ENCODE assay signal across 1 cellular context in genomic region chr2:67996772-67997527, GRCh38.
A peak's percentile ranks its signal among the peaks of the same experiment; 100 is the strongest.
TF ChIP-seq lines count a peak whose summit lies in the region.

No MANE protein-coding gene starts in this region.

TF ChIP-seq in K562, 482 proteins besides CTCF, POLR2A, EP300 and RAD21:
- TF ChIP-seq NFIC (IDR thresholded peaks at IDR 0.05): peak; percentile 94
- TF ChIP-seq NFIX (CRISPR knock-in tag; IDR thresholded peaks at IDR 0.05; ENCODE audit: low read depth): peak; percentile 80
- no peak for TF ChIP-seq ZNF184 (CRISPR knock-in tag; IDR thresholded peaks at IDR 0.05)
- no peak for TF ChIP-seq PRMT5 (CRISPR knock-in tag; IDR thresholded peaks at IDR 0.05)
- TF ChIP-seq ZC3H8 (IDR thresholded peaks at IDR 0.05): no peak
- peak; percentile 83 for TF ChIP-seq ZBTB40 (IDR thresholded peaks at IDR 0.05)
- TF ChIP-seq ZBTB40 (CRISPR knock-in tag; IDR thresholded peaks at IDR 0.05): peak; percentile 74
